Comparison of ENCODE assay signal across 10 cellular contexts in genomic region chr4:610411-611261, GRCh38. TPM values are rescaled to one million over a fixed set of nuclear protein-coding genes. Genes with fewer than 3 reads are reported as not detected.
DNase-seq lines count a peak whose midpoint lies in the region; ATAC-seq and TF ChIP-seq lines count a peak whose summit lies in the region.
"Had no signal": no experiment of that assay in that cellular context is flagged by ENCODE, and none has a peak within 500 bp of the region (broad histone marks: within the 10 kb centered on the region; RNA-seq: fewer than 3 reads in every experiment).

No MANE protein-coding gene starts in this region.

- DNase-seq in HCEC 1CT (peak; percentile 42), NCI-H524 (lab: John Stamatoyannopoulos, UW) (peak; percentile 61 to 93), fibroblast of lung (ENCODE audit: low read depth in 2 of 2) (peak; percentile 47 to 48), sciatic nerve (ENCODE audit: low spot score) (peak; percentile 40), A673 (ENCODE audit: low spot score) (no peak), T-helper 17 cell (no peak)
- DNase-seq: activated CD4-positive, alpha-beta memory T cell treated with anti-CD3 and anti-CD28 coated beads for 36 hours; cerebellar nuclear complex; naive B cell had no signal

- no peak overlapping the region for H3K27ac ChIP-seq in fibroblast of lung (ENCODE audit: insufficient read depth, low read length)
- no peak overlapping the region for H3K27ac ChIP-seq in A673 (ENCODE audit: low read depth, low read length, poor library complexity, severe bottlenecking)

- no peaks in the 10 kb centered on the region for H3K4me1 ChIP-seq in fibroblast of lung (ENCODE audit: control insufficient read depth, extremely low read depth, insufficient read depth, low read length)
- H3K4me1 ChIP-seq in A673 (ENCODE audit: insufficient read depth, low read length, poor library complexity, severe bottlenecking) = no peaks in the 10 kb centered on the region

- no peaks in the 10 kb centered on the region for H3K79me2 ChIP-seq in fibroblast of lung (ENCODE audit: control insufficient read depth, insufficient read depth, low read length)

- no peak overlapping the region for H3K27ac Mint-ChIP-seq in T-helper 17 cell
- H3K27ac Mint-ChIP-seq: activated CD4-positive, alpha-beta memory T cell treated with anti-CD3 and anti-CD28 coated beads for 36 hours; naive B cell had no signal

- no peak overlapping the region for H2AFZ ChIP-seq in fibroblast of lung (ENCODE audit: low read length)

- no peaks in the 10 kb centered on the region for H3K36me3 Mint-ChIP-seq in T-helper 17 cell (ENCODE audit: low read depth)
- H3K36me3 Mint-ChIP-seq: activated CD4-positive, alpha-beta memory T cell treated with anti-CD3 and anti-CD28 coated beads for 36 hours had no signal

- H3K27me3 ChIP-seq in fibroblast of lung (ENCODE audit: control insufficient read depth, insufficient read depth, low read length) (no peaks in the 10 kb centered on the region), A673 (replicated peaks; ENCODE audit: insufficient read depth, low read depth, low read length, poor library complexity) (peaks cover 15% of the 10 kb centered on the region)

- H3K4me1 Mint-ChIP-seq in T-helper 17 cell = peaks cover 2% of the 10 kb centered on the region

- H3K9ac ChIP-seq in fibroblast of lung (ENCODE audit: insufficient read depth, low read length) = no peak overlapping the region

- no peaks in the 10 kb centered on the region for H4K20me1 ChIP-seq in fibroblast of lung (ENCODE audit: control insufficient read depth, extremely low read depth, insufficient read depth, low read length)

- BruUV-seq in A673 (replicated peaks; lab: Mats Ljungman, UMichigan) = no TSS peak

- H3K4me2 ChIP-seq in fibroblast of lung (ENCODE audit: extremely low read depth, insufficient read depth, low read length) = no peak overlapping the region

- ATAC-seq in sciatic nerve (no peak), GM19397 (IDR thresholded peaks at IDR 0.05; ENCODE audit: unreplicated experiment) (no peak), T-helper 17 cell (no peak)

- CTCF ChIA-PET in A673 (lab: Charles Lee) = interaction anchor here (0.5 kb wide), 1 partner anchor 118 kb away, joined by 6 read pairs; no protein-coding TSS in a partner anchor

- peaks cover 31% of the 10 kb centered on the region for H3K27me3 Mint-ChIP-seq in T-helper 17 cell

- intact Hi-C loops in sciatic nerve (cut with DNase I) = no loop called here
- intact Hi-C loops in A673 (cut with micrococcal nuclease; ENCODE audit: unreplicated experiment) = no loop called here

- TF ChIP-seq CTCF in fibroblast of lung (conservative IDR thresholded peaks at IDR 0.05 in 1 of 2, IDR thresholded peaks at IDR 0.05 in 1 of 2; ENCODE audit: low read depth in 1 of 2, low read length in 2 of 2) (no peak), A673 (conservative IDR thresholded peaks at IDR 0.05; ENCODE audit: low read depth, low read length) (no peak)

- no peaks in the 10 kb centered on the region for H3K36me3 ChIP-seq in fibroblast of lung (ENCODE audit: control insufficient read depth, insufficient read depth, low read length)
- H3K36me3 ChIP-seq in A673 (ENCODE audit: insufficient read depth, low read length, poor library complexity, severe bottlenecking) = no peaks in the 10 kb centered on the region

- H3K9me3 ChIP-seq in fibroblast of lung (ENCODE audit: control insufficient read depth, insufficient read depth, low read depth, low read length) (no peaks in the 10 kb centered on the region), A673 (ENCODE audit: low read depth, low read length, poor library complexity, severe bottlenecking) (no peaks in the 10 kb centered on the region), T-helper 17 cell (ENCODE audit: control insufficient read depth, low read length, poor library complexity, severe bottlenecking) (no peaks in the 10 kb centered on the region)

- POLR2A ChIA-PET in A673 (lab: Charles Lee; ENCODE audit: low non-redundant PET) = no interaction called here

- H3K4me3 Mint-ChIP-seq in T-helper 17 cell = no peak overlapping the region
- H3K4me3 Mint-ChIP-seq: activated CD4-positive, alpha-beta memory T cell treated with anti-CD3 and anti-CD28 coated beads for 36 hours; naive B cell had no signal

- H3K4me3 ChIP-seq in fibroblast of lung (replicated peaks in 1 of 4; ENCODE audit: control extremely low read depth in 1 of 4, insufficient read depth in 1 of 4, low read depth in 3 of 4, low read length in 4 of 4) = no peak overlapping the region
- H3K4me3 ChIP-seq in A673 (ENCODE audit: low read depth, low read length, poor library complexity, severe bottlenecking) = no peak overlapping the region

RNA-seq across cellular contexts. Expression of gene PDE6B, which starts 14.7 kb away (rescaled TPM):
- total RNA-seq in fibroblast of lung = 2.1 and 2.8 TPM in 2 replicates
- 0.15 TPM in 1 of 2 replicates, not detected in the other for polyA plus RNA-seq in fibroblast of lung
- polyA plus RNA-seq in fibroblast of lung (2012) = 0.40 TPM in 1 of 2 replicates, not detected in the other
- polyA minus RNA-seq in fibroblast of lung (ENCODE audit: low replicate concordance) = 6.7 TPM in 1 of 2 replicates, not detected in the other
- 2.5 TPM for total RNA-seq in sciatic nerve
- total RNA-seq in A673 (2021) = 10.4 and 12.9 TPM in 2 replicates
- total RNA-seq in T-helper 17 cell = 10 to 100 TPM; 10.2 to 11.5 TPM

RNA-seq across cellular contexts. Expression of gene TMEM271, which starts 34.5 kb away (rescaled TPM):
- not detected in 2 replicates for total RNA-seq in fibroblast of lung
- not detected in 2 replicates for polyA plus RNA-seq in fibroblast of lung
- polyA plus RNA-seq in fibroblast of lung (2012) = not detected in 2 replicates
- not detected in 2 replicates for polyA minus RNA-seq in fibroblast of lung (ENCODE audit: low replicate concordance)
- total RNA-seq in sciatic nerve = not detected
- total RNA-seq in A673 (2021) = 2.6 and 3.6 TPM in 2 replicates
- not detected for total RNA-seq in T-helper 17 cell
- total RNA-seq: activated CD4-positive, alpha-beta memory T cell treated with anti-CD3 and anti-CD28 coated beads for 36 hours had no signal

Comparison
In these comparisons a context has a peak if more than half of its experiments do, and no peak if none do; other contexts are left out.
1. DNase-seq: peak in HCEC 1CT (single experiment), NCI-H524 (2 of 2), fibroblast of lung (2 of 2) and sciatic nerve (single experiment); none in A673 (single experiment) and T-helper 17 cell (0 of 3).